Comparison of ENCODE assay signal across 8 cellular contexts in the genomic region with DNA sequence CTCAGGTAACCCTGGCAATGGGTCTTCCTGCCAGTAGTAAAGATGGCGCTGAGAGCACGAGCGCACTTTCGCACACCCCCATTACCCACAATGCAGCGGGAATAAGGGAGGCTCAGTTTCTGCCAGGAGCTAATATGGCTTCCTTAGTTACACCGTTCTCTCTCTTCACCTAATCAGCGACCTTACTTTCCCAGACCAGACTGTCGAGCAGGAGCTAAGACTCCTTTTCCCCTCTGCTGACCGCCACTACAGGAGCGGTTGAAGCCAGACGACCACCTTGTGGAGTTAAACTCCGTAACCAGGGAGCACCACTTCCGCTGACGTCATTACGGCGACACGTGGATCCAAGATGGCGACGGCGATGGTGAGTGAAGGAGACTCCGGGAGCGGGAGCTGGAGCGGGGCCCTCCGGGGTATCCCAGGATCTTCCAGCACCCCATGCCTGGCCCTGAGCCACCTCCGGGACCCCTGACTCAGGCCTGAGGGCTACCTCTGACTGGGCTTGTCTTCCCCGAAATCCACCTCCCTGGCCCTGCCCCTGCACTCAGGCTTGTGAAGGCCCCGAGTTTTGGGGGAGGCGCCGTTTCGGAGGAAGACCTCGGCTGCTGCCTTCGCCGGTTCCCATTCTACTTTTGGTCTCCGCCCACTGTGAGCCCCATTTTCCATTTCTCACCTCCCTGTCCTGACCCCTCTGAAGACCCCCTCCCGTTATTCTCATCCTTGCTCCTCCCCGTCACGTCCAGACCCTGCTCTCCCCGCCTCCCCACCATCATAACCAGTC. TPM values are rescaled to one million over a fixed set of nuclear protein-coding genes. Genes with fewer than 3 reads are reported as not detected.
DNase-seq lines count a peak whose midpoint lies in the region; ATAC-seq and TF ChIP-seq lines count a peak whose summit lies in the region.

A gene with protein sequence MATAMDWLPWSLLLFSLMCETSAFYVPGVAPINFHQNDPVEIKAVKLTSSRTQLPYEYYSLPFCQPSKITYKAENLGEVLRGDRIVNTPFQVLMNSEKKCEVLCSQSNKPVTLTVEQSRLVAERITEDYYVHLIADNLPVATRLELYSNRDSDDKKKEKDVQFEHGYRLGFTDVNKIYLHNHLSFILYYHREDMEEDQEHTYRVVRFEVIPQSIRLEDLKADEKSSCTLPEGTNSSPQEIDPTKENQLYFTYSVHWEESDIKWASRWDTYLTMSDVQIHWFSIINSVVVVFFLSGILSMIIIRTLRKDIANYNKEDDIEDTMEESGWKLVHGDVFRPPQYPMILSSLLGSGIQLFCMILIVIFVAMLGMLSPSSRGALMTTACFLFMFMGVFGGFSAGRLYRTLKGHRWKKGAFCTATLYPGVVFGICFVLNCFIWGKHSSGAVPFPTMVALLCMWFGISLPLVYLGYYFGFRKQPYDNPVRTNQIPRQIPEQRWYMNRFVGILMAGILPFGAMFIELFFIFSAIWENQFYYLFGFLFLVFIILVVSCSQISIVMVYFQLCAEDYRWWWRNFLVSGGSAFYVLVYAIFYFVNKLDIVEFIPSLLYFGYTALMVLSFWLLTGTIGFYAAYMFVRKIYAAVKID (plus strand): TSS at position 323 of the 781 bp plus-strand sequence. CDS start 27 bp downstream, at position 350.

- peaks cover 6% of the 10 kb centered on the region; the same call in 1 of the 2 replicates for H3K79me2 ChIP-seq in H9 (ENCODE audit: insufficient read depth, low read length)

- no peak within 1 kb of the TSS for H2AK5ac ChIP-seq in H9 (ENCODE audit: insufficient read length, low read length)

- H3K4me3 Mint-ChIP-seq in H9 (peak within 1 kb of the TSS; percentile 99), nephron progenitor cell (peak within 1 kb of the TSS; percentile 94)
- H3K4me3 Mint-ChIP-seq in stimulated activated naive CD8-positive, alpha-beta T cell treated with anti-CD3 and anti-CD28 coated beads, Interleukin-15, amount 100 ng/mL, for 72 hours = peak within 1 kb of the TSS; percentile 97 to 98

- H3K4me3 ChIP-seq in MG63 = peak within 1 kb of the TSS; percentile 89

- H3K9me3 ChIP-seq in H9 (ENCODE audit: control insufficient read depth, low read depth, low read length) (no peaks in the 10 kb centered on the region), MG63 (no peaks in the 10 kb centered on the region; the same call in 1 of the 2 replicates)

- H3K23ac ChIP-seq in H9 (ENCODE audit: insufficient read length, low read depth, low read length) = no peak within 1 kb of the TSS

- H2AFZ ChIP-seq in H9 (ENCODE audit: low read length) = peak within 1 kb of the TSS; percentile 92

- H4K8ac ChIP-seq in H9 (replicated peaks; ENCODE audit: insufficient read length, low read depth, low read length) = no peak within 1 kb of the TSS

- no CpG with 5 or more reads among the region's 38 CpGs for WGBS in H9 (ENCODE audit: extremely low coverage, insufficient read length, low lambda C conversion rate)

- peak within 1 kb of the TSS; percentile 93 for H2BK5ac ChIP-seq in H9 (ENCODE audit: insufficient read length, low read length)

- H2BK20ac ChIP-seq in H9 (ENCODE audit: low read depth, low read length, poor library complexity, severe bottlenecking) = no peak within 1 kb of the TSS

- H3K4me2 ChIP-seq in H9 (ENCODE audit: insufficient read depth, insufficient read length, low read length) = peak within 1 kb of the TSS; percentile 36

- H3K36me3 ChIP-seq in MG63 = peaks cover 5% of the 10 kb centered on the region

- peak within 1 kb of the TSS; percentile 82 for H4K5ac ChIP-seq in H9 (ENCODE audit: insufficient read length, low read depth, low read length)

- TF ChIP-seq CTCF in H9 (conservative IDR thresholded peaks at IDR 0.05) (no peak), nephron progenitor cell (IDR thresholded peaks at IDR 0.05) (no peak)

- peak within 1 kb of the TSS; percentile 99 for H3K18ac ChIP-seq in H9 (ENCODE audit: insufficient read length, low read depth, low read length)

- H3K27ac ChIP-seq in H9 (ENCODE audit: insufficient read length, low read depth, low read length) = peak within 1 kb of the TSS; percentile 71

- DNase-seq in ELR (ENCODE audit: low read depth) = peak; percentile 98
- DNase-seq in H9 = peak; percentile 96
- DNase-seq in MG63 = peak; percentile 85
- peak; percentile 90 for DNase-seq in SHP77 treated with DMSO at 0.1 percent for 48 hours (lab: John Stamatoyannopoulos, UW)
- DNase-seq in activated gamma-delta T cell (lab: John Stamatoyannopoulos, UW) = peak; percentile 27
- DNase-seq in fibroblast of the conjunctiva (ENCODE audit: low read depth) = peak; percentile 82
- peak; percentile 86 for DNase-seq in nephron progenitor cell
- DNase-seq in stimulated activated naive CD8-positive, alpha-beta T cell treated with anti-CD3 and anti-CD28 coated beads, Interleukin-15, amount 100 ng/mL, for 72 hours = peak; percentile 85 to 92

- no peak within 1 kb of the TSS for H4K91ac ChIP-seq in H9 (ENCODE audit: insufficient read length, low read depth, low read length)

- 0 out of 2 replicates have a peak, but pooled peaks cover 3% of the 10 kb centered on the region for H3K4me1 ChIP-seq in H9 (ENCODE audit: insufficient read depth, low read length)

- H2BK15ac ChIP-seq in H9 (ENCODE audit: low read depth, low read length) = no peak within 1 kb of the TSS

- H3K56ac ChIP-seq in H9 (ENCODE audit: insufficient read length, low read depth, low read length) = peak within 1 kb of the TSS; percentile 63

- H3T11ph ChIP-seq in H9 (ENCODE audit: low read length) = peak within 1 kb of the TSS; percentile 97

- peak within 1 kb of the TSS; percentile 99 for H3K14ac ChIP-seq in H9 (ENCODE audit: insufficient read depth, low read length)

- H2BK120ac ChIP-seq in H9 (ENCODE audit: low read depth, low read length, poor library complexity, severe bottlenecking) = peak within 1 kb of the TSS; percentile 95

- no peak within 1 kb of the TSS; the same call in 1 of the 2 replicates for H3K4ac ChIP-seq in H9 (ENCODE audit: low read depth, low read length)

- peaks cover 6% of the 10 kb centered on the region for H3K23me2 ChIP-seq in H9 (ENCODE audit: insufficient read length, low read depth, low read length, poor library complexity, severe bottlenecking)

- H3K9me3 Mint-ChIP-seq in H9 (no peaks in the 10 kb centered on the region), nephron progenitor cell (no peaks in the 10 kb centered on the region)
- no peaks in the 10 kb centered on the region for H3K9me3 Mint-ChIP-seq in stimulated activated naive CD8-positive, alpha-beta T cell treated with anti-CD3 and anti-CD28 coated beads, Interleukin-15, amount 100 ng/mL, for 72 hours

- peak within 1 kb of the TSS; percentile 87 for H3K9ac ChIP-seq in H9 (ENCODE audit: extremely low read depth, insufficient read length, low read length)

- peaks cover 0 to 6% (median 4%) of the 10 kb centered on the region in 3 experiments; a peak in 4 of 7 replicates for H3K36me3 Mint-ChIP-seq in H9 (ENCODE audit: insufficient read depth in 1 of 3, low read depth in 3 of 3)
- H3K36me3 Mint-ChIP-seq in nephron progenitor cell (ENCODE audit: low read depth) = peaks cover 18% of the 10 kb centered on the region

- H2BK12ac ChIP-seq in H9 (ENCODE audit: insufficient read length, low read depth, low read length) = peak within 1 kb of the TSS; percentile 36

- H3K4me1 Mint-ChIP-seq in H9 (peaks cover 9 to 15% of the 10 kb centered on the region in 2 experiments), nephron progenitor cell (peaks cover 39% of the 10 kb centered on the region)
- H3K4me1 Mint-ChIP-seq in stimulated activated naive CD8-positive, alpha-beta T cell treated with anti-CD3 and anti-CD28 coated beads, Interleukin-15, amount 100 ng/mL, for 72 hours = peaks cover 45% of the 10 kb centered on the region

- H3K27me3 ChIP-seq in H9 (ENCODE audit: insufficient read depth, low read length) = no peaks in the 10 kb centered on the region
- H3K27me3 ChIP-seq in MG63 = peaks cover 3% of the 10 kb centered on the region; the same call in 1 of the 2 replicates

- peak; percentile 87 for ATAC-seq in stimulated activated naive CD8-positive, alpha-beta T cell treated with anti-CD3 and anti-CD28 coated beads, Interleukin-15, amount 100 ng/mL, for 72 hours

- no peaks in the 10 kb centered on the region for H4K20me1 ChIP-seq in H9 (ENCODE audit: control insufficient read depth, insufficient read depth, insufficient read length)

- H3K27ac Mint-ChIP-seq in H9 (peak within 1 kb of the TSS; percentile 100), nephron progenitor cell (peak within 1 kb of the TSS; percentile 100)
- peak within 1 kb of the TSS; percentile 100 for H3K27ac Mint-ChIP-seq in stimulated activated naive CD8-positive, alpha-beta T cell treated with anti-CD3 and anti-CD28 coated beads, Interleukin-15, amount 100 ng/mL, for 72 hours

- H3K27me3 Mint-ChIP-seq in H9 (ENCODE audit: low read depth) (peaks cover 7% of the 10 kb centered on the region), nephron progenitor cell (ENCODE audit: low read depth, poor library complexity) (no peaks in the 10 kb centered on the region)
- H3K27me3 Mint-ChIP-seq in stimulated activated naive CD8-positive, alpha-beta T cell treated with anti-CD3 and anti-CD28 coated beads, Interleukin-15, amount 100 ng/mL, for 72 hours = no peaks in the 10 kb centered on the region

- no peaks in the 10 kb centered on the region for H3K79me1 ChIP-seq in H9 (ENCODE audit: insufficient read depth, low read depth, low read length, poor library complexity, severe bottlenecking)

RNA-seq across cellular contexts. Expression of the gene that starts here (rescaled TPM):
- 59.4 and 62.3 TPM in 2 replicates for total RNA-seq in H9 (2021)
- total RNA-seq in MG63 (2014; rRNA removed; shearing (Covaris generic); ENCODE audit: low replicate concordance) = 4.3 and 7.4 TPM in 2 replicates

Comparison
In these comparisons a context has a peak if more than half of its experiments do, and no peak if none do; other contexts are left out.
1. Peak in every context shown above with its lines: DNase-seq, ATAC-seq, H3K4me3 ChIP-seq and H3K27ac ChIP-seq.
2. DNase-seq: peak in every context shown above with its lines; median percentile 98 in ELR; 96 in H9; 90 in SHP77 treated with DMSO at 0.1 percent for 48 hours; 88 in stimulated activated naive CD8-positive, alpha-beta T cell treated with anti-CD3 and anti-CD28 coated beads, Interleukin-15, amount 100 ng/mL, for 72 hours; 86 in nephron progenitor cell; 85 in MG63; 82 in fibroblast of the conjunctiva; 27 in activated gamma-delta T cell.